In the genomic region with DNA sequence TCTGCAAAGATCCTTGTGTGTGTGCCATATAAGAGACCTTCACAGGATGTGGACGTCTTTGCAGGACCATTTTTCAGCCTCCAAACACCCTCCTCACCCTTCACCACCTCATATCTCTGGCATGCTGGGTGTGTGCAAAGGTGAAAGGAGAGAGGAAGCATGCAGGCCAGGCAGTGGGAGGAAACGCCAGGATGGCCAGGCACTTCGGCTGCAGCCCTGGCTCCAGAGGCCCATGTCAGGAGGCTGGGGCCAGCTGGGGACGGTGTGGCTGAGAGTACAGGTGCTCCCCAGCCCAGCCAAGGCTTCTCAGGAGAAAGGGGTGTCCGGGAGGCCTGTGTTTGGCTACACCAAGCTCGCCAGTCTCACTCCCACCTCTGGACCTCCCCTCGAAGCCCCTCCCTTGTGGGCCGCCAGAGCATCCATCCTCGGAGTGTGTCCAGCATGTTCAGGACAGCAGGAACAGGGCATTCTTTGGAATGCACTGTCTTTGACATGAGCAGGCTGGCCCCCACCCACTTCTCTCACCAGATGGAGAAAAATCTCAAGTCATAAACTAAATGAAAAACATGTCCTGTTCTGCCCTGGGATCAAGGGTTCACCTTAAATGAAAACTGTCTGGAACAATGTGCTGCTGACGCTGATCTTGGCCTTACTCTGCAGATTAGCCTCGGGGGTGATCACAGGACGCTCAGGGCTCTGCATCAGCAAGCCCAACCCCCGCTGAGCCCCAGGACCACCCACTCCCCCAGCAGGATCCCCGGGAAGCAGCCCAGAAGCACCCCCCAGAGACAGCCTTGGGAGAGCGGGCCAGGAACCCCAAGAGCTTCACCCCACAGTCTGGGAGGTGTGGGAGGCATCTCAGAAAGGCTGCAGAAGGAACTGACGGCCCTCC, we compare ENCODE assay signal across 18 cellular contexts. TPM values are rescaled to one million over a fixed set of nuclear protein-coding genes. Genes with fewer than 3 reads are reported as not detected.
DNase-seq lines count a peak whose midpoint lies in the region; ATAC-seq and TF ChIP-seq lines count a peak whose summit lies in the region.
"Had no signal": no experiment of that assay in that cellular context is flagged by ENCODE, and none has a peak within 500 bp of the region (broad histone marks: within the 10 kb centered on the region; RNA-seq: fewer than 3 reads in every experiment).

No MANE protein-coding gene starts in this region.

- H3K27me3 Mint-ChIP-seq in nephron progenitor cell (ENCODE audit: low read depth, poor library complexity): no peaks in the 10 kb centered on the region
- H3K27me3 Mint-ChIP-seq: activated T-helper 17 cell treated with anti-CD3 and anti-CD28 coated beads, Interleukin-2, amount 50 U/mL, for 72 hours; CD4-positive, CD25-positive, alpha-beta regulatory T cell; naive thymus-derived CD4-positive, alpha-beta T cell; stimulated activated naive CD8-positive, alpha-beta T cell treated with anti-CD3 and anti-CD28 coated beads, Interleukin-15, amount 100 ng/mL, for 72 hours had no signal

- H3K4me3 ChIP-seq in heart right ventricle (no peak overlapping the region), esophagus squamous epithelium (no peak overlapping the region), vagina (no peak overlapping the region)
- H3K4me3 ChIP-seq: adrenal gland, Peyer's patch had no signal

- peaks cover 0 to 20% (median 0%) of the 10 kb centered on the region in 9 donors for H3K36me3 ChIP-seq in heart right ventricle
- peaks cover 0 to 21% (median 0%) of the 10 kb centered on the region in 3 donors for H3K36me3 ChIP-seq in esophagus squamous epithelium
- H3K36me3 ChIP-seq in vagina: no peaks in the 10 kb centered on the region
- H3K36me3 ChIP-seq: adrenal gland, Peyer's patch had no signal

- no peaks in the 10 kb centered on the region for H3K9me3 Mint-ChIP-seq in nephron progenitor cell
- H3K9me3 Mint-ChIP-seq: activated T-helper 17 cell treated with anti-CD3 and anti-CD28 coated beads, Interleukin-2, amount 50 U/mL, for 72 hours; CD4-positive, CD25-positive, alpha-beta regulatory T cell; naive thymus-derived CD4-positive, alpha-beta T cell; stimulated activated naive CD8-positive, alpha-beta T cell treated with anti-CD3 and anti-CD28 coated beads, Interleukin-15, amount 100 ng/mL, for 72 hours had no signal

- 78 to 79% methylated on average over 16 of the region's 16 CpGs for WGBS in heart right ventricle, 2 donors
- 43 to 66% methylated on average over 5 to 14 of the region's 16 CpGs for WGBS in esophagus squamous epithelium, 2 donors

- H3K27ac ChIP-seq in heart right ventricle (no peak overlapping the region), esophagus squamous epithelium (peak overlapping the region in 3 of 4 donors; percentile 16 to 46 (median 42)), vagina (peak overlapping the region; percentile 64)
- H3K27ac ChIP-seq: Peyer's patch had no signal

- H3K36me3 Mint-ChIP-seq in nephron progenitor cell (ENCODE audit: low read depth): peaks cover 3% of the 10 kb centered on the region

- DNase-seq in Right ventricle myocardium inferior (ENCODE audit: missing footprints) (peak; percentile 46), heart right ventricle (no peak), esophagus squamous epithelium (lab: John Stamatoyannopoulos, UW) (no peak), nephron progenitor cell (no peak), vagina (ENCODE audit: extremely low spot score in 2 of 2) (no peak), NCI-H82 (lab: John Stamatoyannopoulos, UW) (no peak), dermis blood vessel endothelial cell (no peak)
- DNase-seq: 8988T; adrenal gland; CD4-positive, CD25-positive, alpha-beta regulatory T cell; DND-41; naive thymus-derived CD4-positive, alpha-beta T cell; NCI-H69; Peyer's patch; stimulated activated naive CD8-positive, alpha-beta T cell treated with anti-CD3 and anti-CD28 coated beads, Interleukin-15, amount 100 ng/mL, for 72 hours; SW 1271 had no signal

- peaks cover 34% of the 10 kb centered on the region for H3K4me1 Mint-ChIP-seq in nephron progenitor cell
- H3K4me1 Mint-ChIP-seq: activated T-helper 17 cell treated with anti-CD3 and anti-CD28 coated beads, Interleukin-2, amount 50 U/mL, for 72 hours; CD4-positive, CD25-positive, alpha-beta regulatory T cell; stimulated activated naive CD8-positive, alpha-beta T cell treated with anti-CD3 and anti-CD28 coated beads, Interleukin-15, amount 100 ng/mL, for 72 hours had no signal

- H3K27me3 ChIP-seq in heart right ventricle: no peaks in the 10 kb centered on the region
- H3K27me3 ChIP-seq in esophagus squamous epithelium: no peaks in the 10 kb centered on the region
- H3K27me3 ChIP-seq in vagina: no peaks in the 10 kb centered on the region
- H3K27me3 ChIP-seq: adrenal gland, Peyer's patch had no signal

- TF ChIP-seq CTCF in heart right ventricle (IDR thresholded peaks at IDR 0.05) (no peak), esophagus squamous epithelium (IDR thresholded peaks at IDR 0.05) (no peak), nephron progenitor cell (IDR thresholded peaks at IDR 0.05) (no peak), vagina (IDR thresholded peaks at IDR 0.05) (no peak)

- TF ChIP-seq POLR2A in esophagus squamous epithelium (IDR thresholded peaks at IDR 0.05) (no peak), vagina (IDR thresholded peaks at IDR 0.05) (no peak)

- H3K9me3 ChIP-seq in heart right ventricle (no peaks in the 10 kb centered on the region), esophagus squamous epithelium (no peaks in the 10 kb centered on the region), vagina (no peaks in the 10 kb centered on the region)
- H3K9me3 ChIP-seq: adrenal gland, Peyer's patch had no signal

- H3K27ac Mint-ChIP-seq in nephron progenitor cell: peak overlapping the region; percentile 8
- H3K27ac Mint-ChIP-seq: activated T-helper 17 cell treated with anti-CD3 and anti-CD28 coated beads, Interleukin-2, amount 50 U/mL, for 72 hours; CD4-positive, CD25-positive, alpha-beta regulatory T cell; naive thymus-derived CD4-positive, alpha-beta T cell; stimulated activated naive CD8-positive, alpha-beta T cell treated with anti-CD3 and anti-CD28 coated beads, Interleukin-15, amount 100 ng/mL, for 72 hours had no signal

- intact Hi-C loops in Right ventricle myocardium inferior (cut with DNase I): no loop called here
- intact Hi-C loops in heart right ventricle (cut with DNase I): no loop called here
- intact Hi-C loops in esophagus squamous epithelium (cut with DNase I): no loop called here
- intact Hi-C loops in vagina (cut with DNase I): no loop called here

- no peak for ATAC-seq in Right ventricle myocardium inferior
- ATAC-seq in heart right ventricle: no peak
- ATAC-seq in GM21786 (IDR thresholded peaks at IDR 0.05; ENCODE audit: unreplicated experiment): no peak
- ATAC-seq: activated T-helper 17 cell treated with anti-CD3 and anti-CD28 coated beads, Interleukin-2, amount 50 U/mL, for 72 hours; naive thymus-derived CD4-positive, alpha-beta T cell; stimulated activated naive CD8-positive, alpha-beta T cell treated with anti-CD3 and anti-CD28 coated beads, Interleukin-15, amount 100 ng/mL, for 72 hours had no signal

- no peak overlapping the region for H3K4me3 Mint-ChIP-seq in nephron progenitor cell
- H3K4me3 Mint-ChIP-seq: activated T-helper 17 cell treated with anti-CD3 and anti-CD28 coated beads, Interleukin-2, amount 50 U/mL, for 72 hours; CD4-positive, CD25-positive, alpha-beta regulatory T cell; naive thymus-derived CD4-positive, alpha-beta T cell; stimulated activated naive CD8-positive, alpha-beta T cell treated with anti-CD3 and anti-CD28 coated beads, Interleukin-15, amount 100 ng/mL, for 72 hours had no signal

- H3K4me1 ChIP-seq in heart right ventricle (peaks cover under 1 to 31% (median 5%) of the 10 kb centered on the region in 9 donors), esophagus squamous epithelium (peaks cover 0 to 21% (median 7%) of the 10 kb centered on the region in 3 donors), vagina (peaks cover 31% of the 10 kb centered on the region)

RNA-seq across cellular contexts. Expression of gene PEMT, which starts 15.9 kb away (rescaled TPM):
- 18.2 TPM for total RNA-seq in Right ventricle myocardium inferior
- 10 to 100 TPM; 13.5 to 26.7 (median 21.1) TPM for total RNA-seq in heart right ventricle
- 10 to 100 TPM; 50.8 to 55.2 TPM for polyA plus RNA-seq in heart right ventricle
- total RNA-seq in esophagus squamous epithelium: 10 to 100 TPM; 24.6 to 32.2 (median 28.2) TPM
- total RNA-seq in vagina: 37.3 TPM
- total RNA-seq in dermis blood vessel endothelial cell: 24.7 and 41.5 TPM in 2 replicates

Comparison
In these comparisons a context has a peak if more than half of its experiments do, and no peak if none do; other contexts are left out.
1. H3K27ac ChIP-seq: peak in esophagus squamous epithelium (3 of 4) and vagina (single experiment); none in heart right ventricle (0 of 10).